In genomic region chr17:76445697-76446448, GRCh38 we compare ENCODE assay signal across 1 cellular context.
TF ChIP-seq lines count a peak whose summit lies in the region.

No MANE protein-coding gene starts in this region.

TF ChIP-seq in GM23338, 12 proteins besides CTCF, POLR2A, EP300 and RAD21 (continued from another document):
- TF ChIP-seq ZNF462 (CRISPR knock-in tag; IDR thresholded peaks at IDR 0.05) (no peak), ETS1 (IDR thresholded peaks at IDR 0.05) (no peak), CREB1 (CRISPR knock-in tag; IDR thresholded peaks at IDR 0.05; ENCODE audit: low read depth) (no peak)
